ENCODE assay signal across 12 cellular contexts in the genomic region with DNA sequence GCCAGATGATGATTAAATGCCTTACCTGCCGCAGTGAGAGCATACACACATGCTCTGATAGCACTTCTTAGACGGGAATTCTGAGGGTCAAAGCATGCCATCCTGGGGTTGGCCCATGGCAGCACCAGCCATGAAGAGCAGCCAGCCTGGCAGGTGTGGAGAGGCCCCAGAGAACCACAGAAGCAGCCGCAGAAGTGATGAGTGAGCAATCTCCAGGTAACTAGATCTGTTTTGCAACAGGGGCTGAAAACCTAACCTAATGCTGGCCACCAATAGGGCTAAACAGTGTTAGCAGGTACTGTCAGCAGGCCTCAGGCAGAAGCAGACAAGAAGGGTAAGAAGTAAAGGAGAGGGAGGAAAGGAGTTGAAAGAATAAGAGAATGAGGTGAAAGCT. TPM values are rescaled to one million over a fixed set of nuclear protein-coding genes. Genes with fewer than 3 reads are reported as not detected.
DNase-seq lines count a peak whose midpoint lies in the region; ATAC-seq and TF ChIP-seq lines count a peak whose summit lies in the region.
"Had no signal": no experiment of that assay in that cellular context is flagged by ENCODE, and none has a peak within 500 bp of the region (broad histone marks: within the 10 kb centered on the region; RNA-seq: fewer than 3 reads in every experiment).

No MANE protein-coding gene starts in this region.

- H3K27me3 ChIP-seq in psoas muscle (ENCODE audit: insufficient read depth in 3 of 3, low read length in 2 of 3), result no peaks in the 10 kb centered on the region

- peak; percentile 91 to 95 (median 93) for ATAC-seq in psoas muscle
- no peak for ATAC-seq in HG02763 (IDR thresholded peaks at IDR 0.05; ENCODE audit: unreplicated experiment)
- ATAC-seq in GM21619 (IDR thresholded peaks at IDR 0.05; ENCODE audit: unreplicated experiment), result no peak
- ATAC-seq: activated naive CD8-positive, alpha-beta T cell treated with anti-CD3 and anti-CD28 coated beads, Interleukin-2, amount 50 U/mL, for 24 hours had no signal

- H3K4me1 ChIP-seq in psoas muscle, result peaks cover 22% of the 10 kb centered on the region

- no peaks in the 10 kb centered on the region for H3K36me3 ChIP-seq in psoas muscle (ENCODE audit: insufficient read depth in 1 of 2, low read depth in 1 of 2)

- TF ChIP-seq CTCF in psoas muscle (IDR thresholded peaks at IDR 0.05), result no peak

- peak; percentile 58 for DNase-seq in DMS79 (lab: John Stamatoyannopoulos, UW)
- DNase-seq in NCI-H510A (lab: John Stamatoyannopoulos, UW), result peak; percentile 57
- peak; percentile 21 for DNase-seq in iPS-NIHi7 (ENCODE audit: extremely low spot score)
- no peak for DNase-seq in psoas muscle
- DNase-seq in NCI-H446 (lab: John Stamatoyannopoulos, UW), result no peak
- DNase-seq in stimulated activated CD4-positive, alpha-beta T cell treated with anti-CD3 and anti-CD28 coated beads, Interleukin-4, amount 100 ng/mL, for 24 hours, result no peak
- DNase-seq: activated CD4-positive, alpha-beta T cell treated with anti-CD3 and anti-CD28 coated beads, Interleukin-2, amount 50 U/mL, for 48 hours; activated naive CD8-positive, alpha-beta T cell treated with anti-CD3 and anti-CD28 coated beads, Interleukin-2, amount 50 U/mL, for 24 hours; glutamatergic neuron; NCI-H2081 had no signal

- H3K4me3 ChIP-seq in psoas muscle, result peak overlapping the region; percentile 61

- intact Hi-C loops in psoas muscle (cut with DNase I), result loop anchor here in 1 of 2 donors (5.0 kb wide), 1 partner anchor 35 kb away; a partner anchor contains a TSS

- no peaks in the 10 kb centered on the region for H3K9me3 ChIP-seq in psoas muscle

- 29 to 54% (median 31%) methylated on average over 3 of the region's 3 CpGs for WGBS in psoas muscle, 3 donors

- peak overlapping the region; percentile 88 for H3K27ac ChIP-seq in psoas muscle

RNA-seq across cellular contexts. Expression of a gene that starts 33.5 kb away (rescaled TPM):
- total RNA-seq in psoas muscle, result 10 to 100 TPM; 32.7 to 52.4 (median 36.2) TPM
- polyA plus RNA-seq in psoas muscle, result 10 to 100 TPM in 2 of 3 donors, 1 to 10 TPM in 1; 3.2 to 36.5 (median 11.1) TPM

Comparison
In these comparisons a context has a peak if more than half of its experiments do, and no peak if none do; other contexts are left out.
1. DNase-seq: peak in DMS79 (single experiment), NCI-H510A (single experiment) and iPS-NIHi7 (single experiment); none in psoas muscle (0 of 2), NCI-H446 (0 of 2) and stimulated activated CD4-positive, alpha-beta T cell treated with anti-CD3 and anti-CD28 coated beads, Interleukin-4, amount 100 ng/mL, for 24 hours (single experiment).
2. ATAC-seq: peak in psoas muscle (4 of 4); none in HG02763 (single experiment) and GM21619 (single experiment).